21 cellular contexts compared by ENCODE assay signal in the genomic region with DNA sequence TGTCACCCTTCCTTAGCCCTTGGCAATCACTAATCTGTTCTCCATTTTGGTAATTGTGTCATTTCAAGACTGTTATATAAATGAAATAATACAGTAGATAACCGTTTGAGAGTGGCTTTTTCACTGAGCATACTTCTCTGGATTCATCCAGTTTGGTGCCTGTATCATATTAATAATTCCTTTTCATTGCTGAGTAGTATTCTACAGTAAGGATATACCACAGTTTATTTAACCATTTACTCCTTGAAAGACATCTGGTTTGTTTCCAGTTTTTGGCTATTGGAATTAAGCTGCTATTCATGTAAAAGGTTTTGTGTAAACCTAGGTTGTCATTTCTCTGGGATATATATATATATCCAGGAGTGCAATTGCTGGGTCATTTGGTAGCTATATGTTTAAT. TPM values are rescaled to one million over a fixed set of nuclear protein-coding genes. Genes with fewer than 3 reads are reported as not detected.
DNase-seq lines count a peak whose midpoint lies in the region; ATAC-seq, FAIRE-seq and TF ChIP-seq lines count a peak whose summit lies in the region.
"Had no signal": no experiment of that assay in that cellular context is flagged by ENCODE, and none has a peak within 500 bp of the region (broad histone marks: within the 10 kb centered on the region; RNA-seq: fewer than 3 reads in every experiment).

No MANE protein-coding gene starts in this region.

- TF ChIP-seq POLR2A in A549 (IDR thresholded peaks at IDR 0.05; ENCODE audit: low read length) (no peak), HCT116 (IDR thresholded peaks at IDR 0.05; ENCODE audit: borderline replicate concordance, extremely low read depth, insufficient read depth, insufficient read length) (no peak), K562 (conservative IDR thresholded peaks at IDR 0.05) (no peak), gastroesophageal sphincter (IDR thresholded peaks at IDR 0.05) (no peak)

- CTCF ChIA-PET in A549 (lab: Yijun Ruan, JAX) (interaction anchor here (1.2 to 1.6 kb wide), 2 partner anchors 11 to 12 kb away, joined by 3 to 4 read pairs; no protein-coding TSS in a partner anchor), HCT116 (lab: Charles Lee) (no interaction called here), K562 (lab: Yijun Ruan, JAX; ENCODE audit: low intra/inter-chr PET ratio) (no interaction called here)

- no peak overlapping the region for H3K27ac ChIP-seq in A549
- H3K27ac ChIP-seq in HCT116 (ENCODE audit: low read depth, low read length): no peak overlapping the region
- no peak overlapping the region for H3K27ac ChIP-seq in K562 (ENCODE audit: extremely low read depth, low read depth, low read length)
- peak overlapping the region; percentile 99 for H3K27ac ChIP-seq in epithelial cell of prostate
- no peak overlapping the region for H3K27ac ChIP-seq in gastroesophageal sphincter
- H3K27ac ChIP-seq: BLaER1, C4-2B, GM23248 had no signal

- H3K36me3 ChIP-seq in HCT116 (ENCODE audit: control insufficient read depth in 1 of 2, insufficient read depth in 2 of 2, low read length in 2 of 2) (no peaks in the 10 kb centered on the region), K562 (ENCODE audit: control insufficient read depth, insufficient read depth, low read length) (no peaks in the 10 kb centered on the region), gastroesophageal sphincter (no peaks in the 10 kb centered on the region)
- H3K36me3 ChIP-seq: BLaER1 had no signal

- H3K9ac ChIP-seq in HCT116 (ENCODE audit: low read length): no peak overlapping the region
- H3K9ac ChIP-seq in K562 (ENCODE audit: insufficient read depth in 1 of 2, low read depth in 2 of 2, low read length in 2 of 2): no peak overlapping the region
- H3K9ac ChIP-seq: BLaER1, GM23248 had no signal

- no TSS peak for BruUV-seq in HCT116 (replicated peaks; lab: Mats Ljungman, UMichigan)
- no TSS peak for BruUV-seq in K562 (replicated peaks; lab: Mats Ljungman, UMichigan)

- DNase-seq in A549 (ENCODE audit: low read depth in 1 of 2, low spot score in 1 of 2) (no peak), HCT116 (ENCODE audit: low read depth, low spot score) (no peak), K562 (ENCODE audit: extremely low read depth in 1 of 4, low spot score in 3 of 4) (no peak), epithelial cell of prostate (ENCODE audit: low read depth, low spot score) (no peak), GM19240 (ENCODE audit: insufficient read length, low spot score) (no peak)
- DNase-seq: Caco-2; CD4-positive, CD25-positive, alpha-beta regulatory T cell; CD8-positive, alpha-beta T cell; DMS153; DND-41; GM23248; H9 had no signal

- FAIRE-seq in A549 (lab: Jason Lieb, UNC) (peak; percentile 59), K562 (lab: Jason Lieb, UNC) (no peak)
- FAIRE-seq: G401.6, GM12892, GM19239 had no signal

- H3K79me2 ChIP-seq in HCT116 (ENCODE audit: insufficient read depth, low read length): no peaks in the 10 kb centered on the region
- H3K79me2 ChIP-seq in K562 (ENCODE audit: control insufficient read depth, insufficient read depth, low read length): no peaks in the 10 kb centered on the region

- TF ChIP-seq RAD21 in A549 (conservative IDR thresholded peaks at IDR 0.05 in 1 of 2, IDR thresholded peaks at IDR 0.05 in 1 of 2): no peak
- no peak for TF ChIP-seq RAD21 in HCT116 (IDR thresholded peaks at IDR 0.05; ENCODE audit: low read depth)
- no peak for TF ChIP-seq RAD21 in K562 (CRISPR knock-in tag; conservative IDR thresholded peaks at IDR 0.05 in 1 of 2, IDR thresholded peaks at IDR 0.05 in 1 of 2)

- H3K4me2 ChIP-seq in A549: no peak overlapping the region
- no peak overlapping the region for H3K4me2 ChIP-seq in HCT116 (ENCODE audit: low read length)
- H3K4me2 ChIP-seq in K562 (ENCODE audit: insufficient read depth, low read length): no peak overlapping the region
- H3K4me2 ChIP-seq: BLaER1 had no signal

- peak overlapping the region; percentile 76 for H2AFZ ChIP-seq in HCT116 (ENCODE audit: low read depth, low read length, poor library complexity, severe bottlenecking)
- H2AFZ ChIP-seq in K562 (ENCODE audit: low read depth, low read length): no peak overlapping the region

- no peaks in the 10 kb centered on the region for H3K9me1 ChIP-seq in K562 (ENCODE audit: control insufficient read depth, insufficient read depth, low read length)

- in situ Hi-C loops in K562 (cut with MboI): no loop called here

- ATAC-seq in A549 (no peak), HCT116 (no peak), K562 (no peak), gastroesophageal sphincter (no peak), GM21737 (IDR thresholded peaks at IDR 0.05; ENCODE audit: unreplicated experiment) (no peak)
- ATAC-seq: CD8-positive, alpha-beta T cell had no signal

- WGBS in A549 (ENCODE audit: missing lambda C conversion rate): 0% methylated on average over 1 of the region's 1 CpG
- 0% methylated on average over 1 of the region's 1 CpG for WGBS in K562 (ENCODE audit: insufficient coverage, low coverage, missing lambda C conversion rate)
- WGBS in gastroesophageal sphincter (ENCODE audit: low coverage in 1 of 2), 2 donors: 29 to 40% methylated on average over 1 of the region's 1 CpG

- H3K4me1 ChIP-seq in A549 (peaks cover 7% of the 10 kb centered on the region; the same call in 1 of the 3 replicates), HCT116 (ENCODE audit: control insufficient read depth in 1 of 2, insufficient read depth in 2 of 2, low read length in 2 of 2) (peaks cover 24 to 27% of the 10 kb centered on the region in 2 experiments), K562 (replicated peaks in 1 of 2; ENCODE audit: control insufficient read depth in 2 of 2, insufficient read depth in 2 of 2, low read length in 2 of 2) (no peaks in the 10 kb centered on the region), gastroesophageal sphincter (no peaks in the 10 kb centered on the region)
- H3K4me1 ChIP-seq: Caco-2 had no signal

- POLR2A ChIA-PET in A549 (lab: Yijun Ruan, JAX) (no interaction called here), HCT116 (lab: Charles Lee) (no interaction called here), K562 (lab: Yijun Ruan, JAX) (interaction anchor here (1.5 kb wide), 1 partner anchor 12 kb away, joined by 7 read pairs; no protein-coding TSS in a partner anchor)

- intact Hi-C loops in HCT116 (cut with micrococcal nuclease) (no loop called here), K562 (cut with micrococcal nuclease) (no loop called here)

- no peaks in the 10 kb centered on the region for H3K9me2 ChIP-seq in HCT116 (ENCODE audit: insufficient read depth)

- H3K4me3 ChIP-seq in A549 (no peak overlapping the region), HCT116 (replicated peaks in 1 of 2; ENCODE audit: low read depth in 1 of 2, low read length in 2 of 2) (no peak overlapping the region), K562 (no peak overlapping the region), gastroesophageal sphincter (no peak overlapping the region)
- H3K4me3 ChIP-seq: BLaER1, GM23248 had no signal

- H4K20me1 ChIP-seq in HCT116 (ENCODE audit: insufficient read depth) (no peaks in the 10 kb centered on the region), K562 (replicated peaks; ENCODE audit: control insufficient read depth, insufficient read depth, low read length) (no peaks in the 10 kb centered on the region)
- H4K20me1 ChIP-seq: BLaER1 had no signal

- H3K9me3 ChIP-seq in A549 (peaks cover 11% of the 10 kb centered on the region; the same call in 1 of the 3 replicates), HCT116 (ENCODE audit: control insufficient read depth in 1 of 2, insufficient read depth in 1 of 2, low read depth in 1 of 2, low read length in 2 of 2) (no peaks in the 10 kb centered on the region), K562 (replicated peaks; ENCODE audit: control insufficient read depth, insufficient read depth, low read depth, low read length) (no peaks in the 10 kb centered on the region), gastroesophageal sphincter (peaks cover 0 to 9% (median 0%) of the 10 kb centered on the region in 3 donors)

- H3K27me3 ChIP-seq in HCT116 (ENCODE audit: insufficient read depth, low read length): no peaks in the 10 kb centered on the region
- H3K27me3 ChIP-seq in K562 (ENCODE audit: control insufficient read depth in 2 of 2, insufficient read depth in 2 of 2, low read length in 2 of 2): peaks cover 2 to 13% of the 10 kb centered on the region in 2 experiments; a peak in 2 of 5 replicates
- H3K27me3 ChIP-seq in gastroesophageal sphincter: no peaks in the 10 kb centered on the region
- H3K27me3 ChIP-seq: BLaER1 had no signal

- TF ChIP-seq EP300 in A549 (IDR thresholded peaks at IDR 0.05): no peak
- no peak for TF ChIP-seq EP300 in K562 (IDR thresholded peaks at IDR 0.05; ENCODE audit: low read length)
- no peak for TF ChIP-seq EP300 in gastroesophageal sphincter (IDR thresholded peaks at IDR 0.05)

- RAD21 ChIA-PET in HCT116 (lab: Charles Lee; ENCODE audit: low non-redundant PET in 1 of 2, low total read pairs in 2 of 2, uncharacterized antibody in 2 of 2, unreplicated experiment in 2 of 2): no interaction called here

- TF ChIP-seq CTCF in A549 (IDR thresholded peaks at IDR 0.05): no peak
- TF ChIP-seq CTCF in HCT116 (IDR thresholded peaks at IDR 0.05 in 2 of 3, conservative IDR thresholded peaks at IDR 0.05 in 1 of 3; ENCODE audit: borderline replicate concordance in 1 of 3, insufficient read depth in 1 of 3, low read depth in 2 of 3, low read length in 2 of 3): no peak
- TF ChIP-seq CTCF in K562 (IDR thresholded peaks at IDR 0.05 in 2 of 3, conservative IDR thresholded peaks at IDR 0.05 in 1 of 3; ENCODE audit: insufficient read depth in 2 of 3, low read depth in 1 of 3, low read length in 3 of 3): no peak
- TF ChIP-seq CTCF in gastroesophageal sphincter (IDR thresholded peaks at IDR 0.05): no peak

RNA-seq across cellular contexts. Expression of gene TGFA, which starts 44.6 kb away (rescaled TPM):
- 3.5 and 3.6 TPM in 2 replicates for polyA plus RNA-seq in A549 (2011; rRNA removed)
- 2.5 and 3.2 TPM in 2 replicates for polyA plus RNA-seq in A549 (2012; cell fraction: cytosol; rRNA removed)
- 1.9 and 3.8 TPM in 2 replicates for polyA plus RNA-seq in A549 (2012; cell fraction: nucleus; rRNA removed)
- 5.2 to 7.1 TPM (median 5.3 TPM) in 3 replicates for polyA plus RNA-seq in A549 (2017; fragmentation: RNase III; extraction: RNeasy Plus Mini Kit Qiagen cat#74134 plus additional on column Dnase treatment)
- polyA minus RNA-seq in A549 (2011; rRNA and poly(A)+ RNA removed): 4.1 and 5.3 TPM in 2 replicates
- 50.1 TPM for total RNA-seq in HCT116 (2021; ENCODE audit: unreplicated experiment)
- polyA plus RNA-seq in HCT116 (2012): 42.6 and 43.6 TPM in 2 replicates
- total RNA-seq in K562 (2011; cell fraction: chromatin; rRNA removed; ENCODE audit: low replicate concordance): not detected in 2 replicates
- not detected in 2 replicates for total RNA-seq in K562 (2011; cell fraction: nucleolus; rRNA removed)
- total RNA-seq in K562 (2011; cell fraction: nucleoplasm; rRNA removed): not detected in 2 replicates
- not detected in 2 replicates for total RNA-seq in K562 (2014; rRNA removed)
- total RNA-seq in K562 (2014; rRNA removed; fragmentation: Illumina TruSeq; extraction: Trizol): not detected in 2 replicates
- total RNA-seq in K562 (2015; rRNA removed; fragmentation: Illumina TruSeq; extraction: Trizol): not detected in 2 replicates
- total RNA-seq in K562 (2021): not detected in 2 replicates
- not detected in 2 replicates for polyA plus RNA-seq in K562 (2011; rRNA removed)
- not detected in 2 replicates for polyA plus RNA-seq in K562 (2011; cell fraction: cytosol; rRNA removed)
- polyA plus RNA-seq in K562 (2011; cell fraction: nucleus; rRNA removed): not detected in 2 replicates
- 0.04 TPM in 1 of 2 replicates, not detected in the other for polyA plus RNA-seq in K562 (2012)
- polyA plus RNA-seq in K562 (2014; fragmentation: Illumina TruSeq; extraction: Trizol): not detected in 2 replicates
- not detected for polyA plus RNA-seq in K562 (2014; fragmentation: Nextera tagmentation; extraction: Ambion mirVana)
- polyA plus RNA-seq in K562 (2014; rRNA removed): not detected in 2 replicates
- polyA minus RNA-seq in K562 (2011; rRNA and poly(A)+ RNA removed): not detected in 2 replicates
- polyA minus RNA-seq in K562 (2011; cell fraction: cytosol; rRNA and poly(A)+ RNA removed): not detected in 2 replicates
- polyA minus RNA-seq in K562 (2011; cell fraction: nucleus; rRNA and poly(A)+ RNA removed): not detected in 2 replicates
- 1 to 10 TPM in 3 of 4 donors, under 1 TPM in 1; 0.31 to 5.0 (median 1.6) TPM for total RNA-seq in gastroesophageal sphincter
- total RNA-seq: B cell had no signal
- polyA plus RNA-seq: AG04450 had no signal
